ENCODE assay signal across 20 cellular contexts in genomic region chr5:139817970-139818369, GRCh38. TPM values are rescaled to one million over a fixed set of nuclear protein-coding genes. Genes with fewer than 3 reads are reported as not detected.
DNase-seq lines count a peak whose midpoint lies in the region; ATAC-seq and TF ChIP-seq lines count a peak whose summit lies in the region.
"Had no signal": no experiment of that assay in that cellular context is flagged by ENCODE, and none has a peak within 500 bp of the region (broad histone marks: within the 10 kb centered on the region; RNA-seq: fewer than 3 reads in every experiment).

No MANE protein-coding gene starts in this region.

- no peaks in the 10 kb centered on the region for H3K4me1 Mint-ChIP-seq in activated naive CD8-positive, alpha-beta T cell treated with anti-CD3 and anti-CD28 coated beads, Interleukin-2, amount 10 ng/mL, durations not matched to agents 7 days and 5 days
- H3K4me1 Mint-ChIP-seq in activated naive CD8-positive, alpha-beta T cell treated with anti-CD3 and anti-CD28 coated beads for 36 hours = no peaks in the 10 kb centered on the region
- H3K4me1 Mint-ChIP-seq in natural killer cell treated with Interleukin-12 subunit alpha and Interleukin-12 subunit beta and Interleukin-15 and Interleukin-18, amount 100 ng/mL, for 72 hours (ENCODE audit: low read depth in 2 of 2) = no peaks in the 10 kb centered on the region
- H3K4me1 Mint-ChIP-seq in natural killer cell = no peaks in the 10 kb centered on the region
- H3K4me1 Mint-ChIP-seq in activated naive CD4-positive, alpha-beta T cell treated with anti-CD3 and anti-CD28 coated beads, Interleukin-2, amount 10 ng/mL, durations not matched to agents 7 days and 5 days = no peaks in the 10 kb centered on the region

- H3K4me1 ChIP-seq in osteoblast (ENCODE audit: insufficient read depth, low read length) (no peaks in the 10 kb centered on the region), upper lobe of right lung (no peaks in the 10 kb centered on the region)
- H3K4me1 ChIP-seq: A549, BE2C, BLaER1, Caco-2 had no signal

- H3K9me3 ChIP-seq in osteoblast (ENCODE audit: low read depth, low read length) = no peaks in the 10 kb centered on the region
- no peaks in the 10 kb centered on the region for H3K9me3 ChIP-seq in upper lobe of right lung
- H3K9me3 ChIP-seq: BE2C had no signal

- H2AFZ ChIP-seq in osteoblast (ENCODE audit: low read length) = no peak overlapping the region

- no peak for ATAC-seq in activated naive CD8-positive, alpha-beta T cell treated with anti-CD3 and anti-CD28 coated beads, Interleukin-2, amount 10 ng/mL, durations not matched to agents 7 days and 5 days (ENCODE audit: low read depth)
- no peak for ATAC-seq in natural killer cell treated with Interleukin-12 subunit alpha and Interleukin-12 subunit beta and Interleukin-15 and Interleukin-18, amount 100 ng/mL, for 72 hours
- no peak for ATAC-seq in natural killer cell
- ATAC-seq in upper lobe of right lung = no peak
- ATAC-seq: A549; CD8-positive, alpha-beta T cell; GM12878 had no signal

- H3K9me3 Mint-ChIP-seq in activated naive CD8-positive, alpha-beta T cell treated with anti-CD3 and anti-CD28 coated beads, Interleukin-2, amount 10 ng/mL, durations not matched to agents 7 days and 5 days = peaks cover 3% of the 10 kb centered on the region
- peaks cover 6% of the 10 kb centered on the region for H3K9me3 Mint-ChIP-seq in activated naive CD8-positive, alpha-beta T cell treated with anti-CD3 and anti-CD28 coated beads for 36 hours
- H3K9me3 Mint-ChIP-seq in natural killer cell treated with Interleukin-12 subunit alpha and Interleukin-12 subunit beta and Interleukin-15 and Interleukin-18, amount 100 ng/mL, for 72 hours = peaks cover 3% of the 10 kb centered on the region
- H3K9me3 Mint-ChIP-seq in natural killer cell = peaks cover 2 to 3% of the 10 kb centered on the region in 2 donors
- peaks cover 5% of the 10 kb centered on the region for H3K9me3 Mint-ChIP-seq in activated naive CD4-positive, alpha-beta T cell treated with anti-CD3 and anti-CD28 coated beads, Interleukin-2, amount 10 ng/mL, durations not matched to agents 7 days and 5 days

- peak; percentile 4 for DNase-seq in activated naive CD8-positive, alpha-beta T cell treated with anti-CD3 and anti-CD28 coated beads, Interleukin-2, amount 10 ng/mL, durations not matched to agents 7 days and 5 days
- no peak for DNase-seq in activated naive CD8-positive, alpha-beta T cell treated with anti-CD3 and anti-CD28 coated beads for 36 hours
- peak; percentile 37 for DNase-seq in natural killer cell treated with Interleukin-12 subunit alpha and Interleukin-12 subunit beta and Interleukin-15 and Interleukin-18, amount 100 ng/mL, for 72 hours (ENCODE audit: low spot score)
- DNase-seq in natural killer cell (no peak), osteoblast (ENCODE audit: insufficient read length, low spot score, missing footprints) (peak; percentile 80), upper lobe of right lung (peak; percentile 15), NCI-H82 treated with DMSO at 0.1 percent for 48 hours (lab: John Stamatoyannopoulos, UW; ENCODE audit: unreplicated experiment) (no peak)
- no peak for DNase-seq in activated naive CD4-positive, alpha-beta T cell treated with anti-CD3 and anti-CD28 coated beads, Interleukin-2, amount 10 ng/mL, durations not matched to agents 7 days and 5 days
- DNase-seq: C1 segment of cervical spinal cord; Calu3; CD4-positive, alpha-beta T cell; CD8-positive, alpha-beta T cell; DMS79 treated with DMSO at 0.1 percent for 48 hours; GF-D8 had no signal

- no peaks in the 10 kb centered on the region for H4K20me1 ChIP-seq in osteoblast (ENCODE audit: insufficient read depth, low read length)
- H4K20me1 ChIP-seq: BLaER1 had no signal

- H3K27ac ChIP-seq in osteoblast (ENCODE audit: low read depth, low read length) (no peak overlapping the region), upper lobe of right lung (no peak overlapping the region)
- H3K27ac ChIP-seq: 22Rv1, A549, BLaER1 had no signal

- no peak overlapping the region for H3K27ac Mint-ChIP-seq in activated naive CD8-positive, alpha-beta T cell treated with anti-CD3 and anti-CD28 coated beads, Interleukin-2, amount 10 ng/mL, durations not matched to agents 7 days and 5 days
- H3K27ac Mint-ChIP-seq in activated naive CD8-positive, alpha-beta T cell treated with anti-CD3 and anti-CD28 coated beads for 36 hours = no peak overlapping the region
- H3K27ac Mint-ChIP-seq in natural killer cell treated with Interleukin-12 subunit alpha and Interleukin-12 subunit beta and Interleukin-15 and Interleukin-18, amount 100 ng/mL, for 72 hours = no peak overlapping the region
- H3K27ac Mint-ChIP-seq in natural killer cell = no peak overlapping the region
- no peak overlapping the region for H3K27ac Mint-ChIP-seq in activated naive CD4-positive, alpha-beta T cell treated with anti-CD3 and anti-CD28 coated beads, Interleukin-2, amount 10 ng/mL, durations not matched to agents 7 days and 5 days
- H3K27ac Mint-ChIP-seq: CD4-positive, alpha-beta T cell; CD8-positive, alpha-beta T cell had no signal

- H3K36me3 Mint-ChIP-seq in activated naive CD8-positive, alpha-beta T cell treated with anti-CD3 and anti-CD28 coated beads, Interleukin-2, amount 10 ng/mL, durations not matched to agents 7 days and 5 days = no peaks in the 10 kb centered on the region
- peaks cover 1% of the 10 kb centered on the region for H3K36me3 Mint-ChIP-seq in activated naive CD8-positive, alpha-beta T cell treated with anti-CD3 and anti-CD28 coated beads for 36 hours
- peaks cover 6% of the 10 kb centered on the region for H3K36me3 Mint-ChIP-seq in natural killer cell treated with Interleukin-12 subunit alpha and Interleukin-12 subunit beta and Interleukin-15 and Interleukin-18, amount 100 ng/mL, for 72 hours
- no peaks in the 10 kb centered on the region for H3K36me3 Mint-ChIP-seq in natural killer cell
- H3K36me3 Mint-ChIP-seq in activated naive CD4-positive, alpha-beta T cell treated with anti-CD3 and anti-CD28 coated beads, Interleukin-2, amount 10 ng/mL, durations not matched to agents 7 days and 5 days = no peaks in the 10 kb centered on the region
- H3K36me3 Mint-ChIP-seq: CD8-positive, alpha-beta T cell had no signal

- TF ChIP-seq CTCF in natural killer cell (IDR thresholded peaks at IDR 0.05) = no peak
- TF ChIP-seq CTCF in osteoblast (IDR thresholded peaks at IDR 0.05; ENCODE audit: extremely low read depth, low read depth, low read length) = no peak
- no peak for TF ChIP-seq CTCF in upper lobe of right lung (IDR thresholded peaks at IDR 0.05)

- POLR2A ChIA-PET in activated naive CD8-positive, alpha-beta T cell treated with anti-CD3 and anti-CD28 coated beads, Interleukin-2, amount 10 ng/mL, durations not matched to agents 7 days and 5 days (lab: Charles Lee) = no interaction called here

- H3K79me2 ChIP-seq in osteoblast (ENCODE audit: insufficient read depth, low read length) = no peaks in the 10 kb centered on the region

- no peak overlapping the region for H3K4me3 ChIP-seq in osteoblast (ENCODE audit: insufficient read depth, low read length)
- no peak overlapping the region for H3K4me3 ChIP-seq in upper lobe of right lung
- H3K4me3 ChIP-seq: A549, BLaER1, GM12878 had no signal

- peaks cover 3% of the 10 kb centered on the region for H3K27me3 Mint-ChIP-seq in activated naive CD8-positive, alpha-beta T cell treated with anti-CD3 and anti-CD28 coated beads, Interleukin-2, amount 10 ng/mL, durations not matched to agents 7 days and 5 days
- no peaks in the 10 kb centered on the region for H3K27me3 Mint-ChIP-seq in activated naive CD8-positive, alpha-beta T cell treated with anti-CD3 and anti-CD28 coated beads for 36 hours
- peaks cover 7 to 10% of the 10 kb centered on the region in 2 donors for H3K27me3 Mint-ChIP-seq in natural killer cell treated with Interleukin-12 subunit alpha and Interleukin-12 subunit beta and Interleukin-15 and Interleukin-18, amount 100 ng/mL, for 72 hours
- H3K27me3 Mint-ChIP-seq in natural killer cell (ENCODE audit: low read depth in 2 of 2) = peaks cover 5 to 8% of the 10 kb centered on the region in 2 donors
- H3K27me3 Mint-ChIP-seq in activated naive CD4-positive, alpha-beta T cell treated with anti-CD3 and anti-CD28 coated beads, Interleukin-2, amount 10 ng/mL, durations not matched to agents 7 days and 5 days = peaks cover 25% of the 10 kb centered on the region
- H3K27me3 Mint-ChIP-seq: CD4-positive, alpha-beta T cell had no signal

- H3K4me3 Mint-ChIP-seq in activated naive CD8-positive, alpha-beta T cell treated with anti-CD3 and anti-CD28 coated beads, Interleukin-2, amount 10 ng/mL, durations not matched to agents 7 days and 5 days = no peak overlapping the region
- no peak overlapping the region for H3K4me3 Mint-ChIP-seq in activated naive CD8-positive, alpha-beta T cell treated with anti-CD3 and anti-CD28 coated beads for 36 hours
- no peak overlapping the region for H3K4me3 Mint-ChIP-seq in natural killer cell treated with Interleukin-12 subunit alpha and Interleukin-12 subunit beta and Interleukin-15 and Interleukin-18, amount 100 ng/mL, for 72 hours
- H3K4me3 Mint-ChIP-seq in natural killer cell = no peak overlapping the region
- H3K4me3 Mint-ChIP-seq in activated naive CD4-positive, alpha-beta T cell treated with anti-CD3 and anti-CD28 coated beads, Interleukin-2, amount 10 ng/mL, durations not matched to agents 7 days and 5 days = no peak overlapping the region
- H3K4me3 Mint-ChIP-seq: CD4-positive, alpha-beta T cell; CD8-positive, alpha-beta T cell had no signal

- intact Hi-C loops in natural killer cell (cut with micrococcal nuclease) = no loop called here
- intact Hi-C loops in upper lobe of right lung (cut with DNase I) = no loop called here

- H3K4me2 ChIP-seq in osteoblast (ENCODE audit: insufficient read depth, low read length) = no peak overlapping the region
- H3K4me2 ChIP-seq: A549, BLaER1 had no signal

- no peaks in the 10 kb centered on the region for H3K36me3 ChIP-seq in osteoblast (ENCODE audit: insufficient read depth, low read length)
- no peaks in the 10 kb centered on the region for H3K36me3 ChIP-seq in upper lobe of right lung
- H3K36me3 ChIP-seq: BE2C, BLaER1 had no signal

- CTCF ChIA-PET in activated naive CD4-positive, alpha-beta T cell treated with anti-CD3 and anti-CD28 coated beads, Interleukin-2, amount 10 ng/mL, durations not matched to agents 7 days and 5 days (lab: Charles Lee) = no interaction called here

- H3K27me3 ChIP-seq in osteoblast (ENCODE audit: insufficient read depth, low read length) (no peaks in the 10 kb centered on the region), upper lobe of right lung (no peaks in the 10 kb centered on the region)
- H3K27me3 ChIP-seq: BE2C had no signal

RNA-seq across cellular contexts. Expression of gene PSD2, which starts 22.4 kb away (rescaled TPM):
- total RNA-seq in activated naive CD8-positive, alpha-beta T cell treated with anti-CD3 and anti-CD28 coated beads, Interleukin-2, amount 10 ng/mL, durations not matched to agents 7 days and 5 days = under 1 TPM; 0.08 to 0.09 TPM
- total RNA-seq in activated naive CD8-positive, alpha-beta T cell treated with anti-CD3 and anti-CD28 coated beads for 36 hours = not detected
- total RNA-seq in natural killer cell treated with Interleukin-12 subunit alpha and Interleukin-12 subunit beta and Interleukin-15 and Interleukin-18, amount 100 ng/mL, for 72 hours = not detected
- total RNA-seq in natural killer cell (1 to 10 TPM; 1.3 to 2.5 (median 1.3) TPM), osteoblast (0.29 and 0.36 TPM in 2 replicates), upper lobe of right lung (not detected)
- total RNA-seq: Calu3, GM12878 had no signal

Comparison
In these comparisons a context has a peak if more than half of its experiments do, and no peak if none do; other contexts are left out.
1. DNase-seq: peak in activated naive CD8-positive, alpha-beta T cell treated with anti-CD3 and anti-CD28 coated beads, Interleukin-2, amount 10 ng/mL, durations not matched to agents 7 days and 5 days (single experiment), natural killer cell treated with Interleukin-12 subunit alpha and Interleukin-12 subunit beta and Interleukin-15 and Interleukin-18, amount 100 ng/mL, for 72 hours (single experiment), osteoblast (single experiment) and upper lobe of right lung (single experiment); none in activated naive CD8-positive, alpha-beta T cell treated with anti-CD3 and anti-CD28 coated beads for 36 hours (single experiment), natural killer cell (single experiment), activated naive CD4-positive, alpha-beta T cell treated with anti-CD3 and anti-CD28 coated beads, Interleukin-2, amount 10 ng/mL, durations not matched to agents 7 days and 5 days (single experiment) and NCI-H82 treated with DMSO at 0.1 percent for 48 hours (single experiment).